Comparison of ENCODE assay signal across 1 cellular context in the genomic region with DNA sequence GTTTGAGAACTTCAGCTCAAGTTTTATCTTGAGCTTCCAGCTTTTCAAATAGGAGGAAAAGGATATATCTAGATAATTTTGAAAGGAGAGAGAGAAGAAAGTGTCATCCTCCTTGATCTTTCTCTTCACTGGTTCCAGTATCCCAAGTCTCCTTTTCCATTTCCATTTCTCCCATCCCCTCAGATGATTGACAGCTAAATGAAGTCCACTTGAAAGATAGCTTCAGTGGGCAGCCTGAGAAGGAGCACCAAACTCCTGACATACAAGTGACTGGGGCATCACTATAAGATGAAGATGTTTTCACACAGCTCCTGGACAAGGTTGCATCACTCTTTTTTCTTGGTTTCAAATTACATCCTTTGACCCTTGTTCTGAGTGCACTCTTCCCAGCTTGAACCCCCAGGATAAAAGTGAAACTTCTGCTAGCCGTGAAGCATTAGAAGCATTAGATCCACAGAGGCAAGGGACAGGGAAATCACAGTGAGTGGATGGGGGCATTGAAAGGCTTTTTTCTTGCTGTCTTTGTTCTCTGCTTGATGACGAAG.
TF ChIP-seq lines count a peak whose summit lies in the region.

No MANE protein-coding gene starts in this region.

TF ChIP-seq in K562, 482 proteins besides CTCF, POLR2A, EP300 and RAD21 (continued from another document):
- TF ChIP-seq CEBPB (tag; IDR thresholded peaks at IDR 0.05) (peak; percentile 92), ZNF79 (CRISPR knock-in tag; IDR thresholded peaks at IDR 0.05; ENCODE audit: low read depth) (no peak), TAF9B (IDR thresholded peaks at IDR 0.05; ENCODE audit: partially characterized antibody) (peak; percentile 18), ZNF76 (CRISPR knock-in tag; IDR thresholded peaks at IDR 0.05; ENCODE audit: borderline replicate concordance) (no peak), MEIS2 (IDR thresholded peaks at IDR 0.05; ENCODE audit: partially characterized antibody) (peak; percentile 48), ZNF217 (CRISPR knock-in tag; IDR thresholded peaks at IDR 0.05) (no peak), ZNF24 (IDR thresholded peaks at IDR 0.05) (peak; percentile 36; the same call in 1 of the 2 replicates), CBFA2T3 (IDR thresholded peaks at IDR 0.05) (peak; percentile 26; the same call in 1 of the 2 replicates), ZNF175 (CRISPR knock-in tag; IDR thresholded peaks at IDR 0.05; ENCODE audit: low read depth) (0 out of 2 replicates have a peak, but pooled peaks have one; percentile 25)
- TF ChIP-seq, protein P1, sequence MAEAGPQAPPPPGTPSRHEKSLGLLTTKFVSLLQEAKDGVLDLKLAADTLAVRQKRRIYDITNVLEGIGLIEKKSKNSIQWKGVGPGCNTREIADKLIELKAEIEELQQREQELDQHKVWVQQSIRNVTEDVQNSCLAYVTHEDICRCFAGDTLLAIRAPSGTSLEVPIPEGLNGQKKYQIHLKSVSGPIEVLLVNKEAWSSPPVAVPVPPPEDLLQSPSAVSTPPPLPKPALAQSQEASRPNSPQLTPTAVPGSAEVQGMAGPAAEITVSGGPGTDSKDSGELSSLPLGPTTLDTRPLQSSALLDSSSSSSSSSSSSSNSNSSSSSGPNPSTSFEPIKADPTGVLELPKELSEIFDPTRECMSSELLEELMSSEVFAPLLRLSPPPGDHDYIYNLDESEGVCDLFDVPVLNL (CRISPR knock-in tag; IDR thresholded peaks at IDR 0.05; ENCODE audit: low read depth), result no peak
- TF ChIP-seq, protein P2, sequence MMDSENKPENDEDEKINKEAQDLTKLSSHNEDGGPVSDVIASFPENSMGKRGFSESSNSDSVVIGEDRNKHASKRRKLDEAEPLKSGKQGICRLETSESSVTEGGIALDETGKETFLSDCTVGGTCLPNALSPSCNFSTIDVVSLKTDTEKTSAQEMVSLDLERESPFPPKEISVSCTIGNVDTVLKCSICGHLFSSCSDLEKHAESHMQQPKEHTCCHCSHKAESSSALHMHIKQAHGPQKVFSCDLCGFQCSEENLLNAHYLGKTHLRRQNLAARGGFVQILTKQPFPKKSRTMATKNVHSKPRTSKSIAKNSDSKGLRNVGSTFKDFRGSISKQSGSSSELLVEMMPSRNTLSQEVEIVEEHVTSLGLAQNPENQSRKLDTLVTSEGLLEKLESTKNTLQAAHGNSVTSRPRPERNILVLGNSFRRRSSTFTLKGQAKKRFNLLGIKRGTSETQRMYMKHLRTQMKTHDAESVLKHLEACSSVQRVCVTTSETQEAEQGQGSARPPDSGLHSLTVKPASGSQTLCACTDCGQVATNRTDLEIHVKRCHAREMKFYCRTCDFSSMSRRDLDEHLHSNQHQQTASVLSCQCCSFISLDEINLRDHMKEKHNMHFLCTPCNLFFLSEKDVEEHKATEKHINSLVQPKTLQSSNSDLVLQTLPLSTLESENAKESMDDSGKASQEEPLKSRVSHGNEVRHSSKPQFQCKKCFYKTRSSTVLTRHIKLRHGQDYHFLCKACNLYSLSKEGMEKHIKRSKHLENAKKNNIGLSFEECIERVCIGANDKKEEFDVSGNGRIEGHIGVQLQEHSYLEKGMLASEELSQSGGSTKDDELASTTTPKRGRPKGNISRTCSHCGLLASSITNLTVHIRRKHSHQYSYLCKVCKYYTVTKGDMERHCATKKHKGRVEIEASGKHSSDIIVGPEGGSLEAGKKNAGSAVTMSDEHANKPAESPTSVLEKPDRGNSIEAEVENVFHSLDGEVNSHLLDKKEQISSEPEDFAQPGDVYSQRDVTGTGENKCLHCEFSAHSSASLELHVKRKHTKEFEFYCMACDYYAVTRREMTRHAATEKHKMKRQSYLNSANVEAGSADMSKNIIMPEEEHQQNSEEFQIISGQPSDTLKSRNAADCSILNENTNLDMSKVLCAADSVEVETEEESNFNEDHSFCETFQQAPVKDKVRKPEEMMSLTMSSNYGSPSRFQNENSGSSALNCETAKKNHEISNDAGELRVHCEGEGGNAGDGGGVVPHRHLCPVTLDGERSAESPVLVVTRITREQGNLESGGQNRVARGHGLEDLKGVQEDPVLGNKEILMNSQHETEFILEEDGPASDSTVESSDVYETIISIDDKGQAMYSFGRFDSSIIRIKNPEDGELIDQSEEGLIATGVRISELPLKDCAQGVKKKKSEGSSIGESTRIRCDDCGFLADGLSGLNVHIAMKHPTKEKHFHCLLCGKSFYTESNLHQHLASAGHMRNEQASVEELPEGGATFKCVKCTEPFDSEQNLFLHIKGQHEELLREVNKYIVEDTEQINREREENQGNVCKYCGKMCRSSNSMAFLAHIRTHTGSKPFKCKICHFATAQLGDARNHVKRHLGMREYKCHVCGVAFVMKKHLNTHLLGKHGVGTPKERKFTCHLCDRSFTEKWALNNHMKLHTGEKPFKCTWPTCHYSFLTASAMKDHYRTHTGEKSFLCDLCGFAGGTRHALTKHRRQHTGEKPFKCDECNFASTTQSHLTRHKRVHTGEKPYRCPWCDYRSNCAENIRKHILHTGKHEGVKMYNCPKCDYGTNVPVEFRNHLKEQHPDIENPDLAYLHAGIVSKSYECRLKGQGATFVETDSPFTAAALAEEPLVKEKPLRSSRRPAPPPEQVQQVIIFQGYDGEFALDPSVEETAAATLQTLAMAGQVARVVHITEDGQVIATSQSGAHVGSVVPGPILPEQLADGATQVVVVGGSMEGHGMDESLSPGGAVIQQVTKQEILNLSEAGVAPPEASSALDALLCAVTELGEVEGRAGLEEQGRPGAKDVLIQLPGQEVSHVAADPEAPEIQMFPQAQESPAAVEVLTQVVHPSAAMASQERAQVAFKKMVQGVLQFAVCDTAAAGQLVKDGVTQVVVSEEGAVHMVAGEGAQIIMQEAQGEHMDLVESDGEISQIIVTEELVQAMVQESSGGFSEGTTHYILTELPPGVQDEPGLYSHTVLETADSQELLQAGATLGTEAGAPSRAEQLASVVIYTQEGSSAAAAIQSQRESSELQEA (IDR thresholded peaks at IDR 0.05; ENCODE audit: low read depth), result no peak
